ENCODE assay signal across 21 cellular contexts in the genomic region with DNA sequence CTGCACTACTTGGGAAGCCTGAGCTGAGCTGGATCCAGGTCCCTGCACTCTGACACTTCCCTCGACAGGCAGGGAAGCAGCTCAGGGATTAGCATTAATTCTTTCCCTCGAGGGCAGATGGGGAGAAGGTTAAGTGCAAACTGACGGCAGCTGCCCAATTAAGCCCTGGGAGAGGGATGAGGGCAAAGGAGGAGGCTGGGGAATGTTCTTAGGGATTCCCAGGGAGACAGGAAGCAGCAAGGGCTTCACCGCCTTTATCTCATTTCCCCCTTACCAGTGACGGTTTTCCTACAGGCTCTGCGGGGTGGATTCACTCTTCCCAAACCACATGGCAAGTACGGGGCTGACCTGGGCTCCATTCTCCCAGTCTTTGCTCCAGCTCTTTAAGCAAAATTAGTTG.
DNase-seq lines count a peak whose midpoint lies in the region; ATAC-seq, FAIRE-seq and TF ChIP-seq lines count a peak whose summit lies in the region.
"Had no signal": no experiment of that assay in that cellular context is flagged by ENCODE, and none has a peak within 500 bp of the region (broad histone marks: within the 10 kb centered on the region; RNA-seq: fewer than 3 reads in every experiment).

No MANE protein-coding gene starts in this region.

- H3K36me3 Mint-ChIP-seq in mesothelial cell of epicardium, result no peaks in the 10 kb centered on the region
- no peaks in the 10 kb centered on the region for H3K36me3 Mint-ChIP-seq in activated T-helper 2 cell treated with anti-CD3 and anti-CD28 coated beads, Interferon-gamma antibody, Interleukin-2, Interleukin-4, amounts not matched to agents 10 μg/mL and 5 μg/mL and 100 μg/mL, durations not matched to agents 14 hours and 24 hours and 36 hours (ENCODE audit: low read depth)

- peaks cover 53% of the 10 kb centered on the region for H3K4me1 Mint-ChIP-seq in mesothelial cell of epicardium
- peaks cover under 1% of the 10 kb centered on the region for H3K4me1 Mint-ChIP-seq in activated T-helper 2 cell treated with anti-CD3 and anti-CD28 coated beads, Interferon-gamma antibody, Interleukin-2, Interleukin-4, amounts not matched to agents 10 μg/mL and 5 μg/mL and 100 μg/mL, durations not matched to agents 14 hours and 24 hours and 36 hours (ENCODE audit: low read depth)

- H3K27me3 Mint-ChIP-seq in mesothelial cell of epicardium (ENCODE audit: low read depth), result peaks cover 21% of the 10 kb centered on the region
- peaks cover 11% of the 10 kb centered on the region for H3K27me3 Mint-ChIP-seq in activated T-helper 2 cell treated with anti-CD3 and anti-CD28 coated beads, Interferon-gamma antibody, Interleukin-2, Interleukin-4, amounts not matched to agents 10 μg/mL and 5 μg/mL and 100 μg/mL, durations not matched to agents 14 hours and 24 hours and 36 hours (ENCODE audit: low read depth)
- H3K27me3 Mint-ChIP-seq: IgD-negative memory B cell had no signal

- no peaks in the 10 kb centered on the region for H3K9me3 Mint-ChIP-seq in mesothelial cell of epicardium
- no peaks in the 10 kb centered on the region for H3K9me3 Mint-ChIP-seq in activated T-helper 2 cell treated with anti-CD3 and anti-CD28 coated beads, Interferon-gamma antibody, Interleukin-2, Interleukin-4, amounts not matched to agents 10 μg/mL and 5 μg/mL and 100 μg/mL, durations not matched to agents 14 hours and 24 hours and 36 hours

- DNase-seq in D721Med (ENCODE audit: insufficient read length, low spot score), result peak; percentile 95
- DNase-seq in LHCN-M2 (ENCODE audit: low read depth), result peak; percentile 3
- DNase-seq in choroid plexus epithelial cell (ENCODE audit: low read depth), result peak; percentile 16
- DNase-seq in mesothelial cell of epicardium (ENCODE audit: low spot score in 2 of 2, unreplicated experiment in 2 of 2), result no peak
- no peak for DNase-seq in GM12891 (ENCODE audit: insufficient read length, low spot score)
- no peak for DNase-seq in activated T-helper 2 cell treated with anti-CD3 and anti-CD28 coated beads, Interferon-gamma antibody, Interleukin-2, Interleukin-4, amounts not matched to agents 10 μg/mL and 5 μg/mL and 100 μg/mL, durations not matched to agents 14 hours and 24 hours and 36 hours (ENCODE audit: low spot score)
- DNase-seq: activated CD8-positive, alpha-beta T cell treated with anti-CD3 and anti-CD28 coated beads, Interleukin-2, amount 10 ng/mL, durations not matched to agents 7 days and 5 days; activated effector memory CD4-positive, alpha-beta T cell treated with Interleukin-2 at 50 U/mL for 16 hours; dorsolateral prefrontal cortex; mucosa of descending colon; NCI-H1436; NCI-H510A treated with DMSO at 0.1 percent for 48 hours; psoas muscle; RPMI8226; T1000; transverse colon had no signal

- FAIRE-seq in D721Med (lab: Jason Lieb, UNC) (peak; percentile 90), GM12891 (lab: Jason Lieb, UNC) (no peak)
- FAIRE-seq: astrocyte had no signal

- no peak overlapping the region for H3K4me3 ChIP-seq in choroid plexus epithelial cell (ENCODE audit: low read depth, low read length)
- H3K4me3 ChIP-seq: dorsolateral prefrontal cortex, mucosa of descending colon, psoas muscle, transverse colon had no signal

- intact Hi-C loops in activated T-helper 2 cell treated with anti-CD3 and anti-CD28 coated beads, Interferon-gamma antibody, Interleukin-2, Interleukin-4, amounts not matched to agents 10 μg/mL and 5 μg/mL and 100 μg/mL, durations not matched to agents 14 hours and 24 hours and 36 hours (cut with micrococcal nuclease), result no loop called here

- TF ChIP-seq POLR2A in GM12891 (IDR thresholded peaks at IDR 0.05; ENCODE audit: low read depth, low read length), result no peak

- TF ChIP-seq CTCF in D721Med (IDR thresholded peaks at IDR 0.05; ENCODE audit: insufficient read depth, missing control alignments), result no peak
- no peak for TF ChIP-seq CTCF in choroid plexus epithelial cell (conservative IDR thresholded peaks at IDR 0.05; ENCODE audit: low read depth, low read length)
- no peak for TF ChIP-seq CTCF in mesothelial cell of epicardium (IDR thresholded peaks at IDR 0.05; ENCODE audit: unreplicated experiment)

- H3K4me3 Mint-ChIP-seq in mesothelial cell of epicardium, result no peak overlapping the region
- H3K4me3 Mint-ChIP-seq in activated T-helper 2 cell treated with anti-CD3 and anti-CD28 coated beads, Interferon-gamma antibody, Interleukin-2, Interleukin-4, amounts not matched to agents 10 μg/mL and 5 μg/mL and 100 μg/mL, durations not matched to agents 14 hours and 24 hours and 36 hours (ENCODE audit: low read depth), result no peak overlapping the region
- H3K4me3 Mint-ChIP-seq: activated CD8-positive, alpha-beta T cell treated with anti-CD3 and anti-CD28 coated beads, Interleukin-2, amount 10 ng/mL, durations not matched to agents 7 days and 5 days; B cell had no signal

- peak overlapping the region; percentile 39 for H3K27ac Mint-ChIP-seq in mesothelial cell of epicardium
- H3K27ac Mint-ChIP-seq in activated T-helper 2 cell treated with anti-CD3 and anti-CD28 coated beads, Interferon-gamma antibody, Interleukin-2, Interleukin-4, amounts not matched to agents 10 μg/mL and 5 μg/mL and 100 μg/mL, durations not matched to agents 14 hours and 24 hours and 36 hours, result no peak overlapping the region
- H3K27ac Mint-ChIP-seq: activated CD8-positive, alpha-beta T cell treated with anti-CD3 and anti-CD28 coated beads, Interleukin-2, amount 10 ng/mL, durations not matched to agents 7 days and 5 days; B cell; IgD-negative memory B cell had no signal

- ATAC-seq in HG03460 (IDR thresholded peaks at IDR 0.05; ENCODE audit: unreplicated experiment) (no peak), HG02571 (IDR thresholded peaks at IDR 0.05; ENCODE audit: unreplicated experiment) (no peak)
- ATAC-seq: activated CD8-positive, alpha-beta T cell treated with anti-CD3 and anti-CD28 coated beads, Interleukin-2, amount 10 ng/mL, durations not matched to agents 7 days and 5 days; mucosa of descending colon had no signal

TF ChIP-seq in GM12891, 5 proteins besides CTCF, POLR2A, EP300 and RAD21:
- TF ChIP-seq SPI1 (IDR thresholded peaks at IDR 0.05; ENCODE audit: low read depth, low read length) (no peak), POLR2AphosphoS5 (IDR thresholded peaks at IDR 0.05; ENCODE audit: low read depth, low read length) (no peak), PAX5 (IDR thresholded peaks at IDR 0.05; ENCODE audit: insufficient read depth, low read length, severe bottlenecking) (no peak), TAF1 (IDR thresholded peaks at IDR 0.05; ENCODE audit: low read depth, low read length) (no peak), POU2F2 (IDR thresholded peaks at IDR 0.05; ENCODE audit: low read depth, low read length) (no peak)
TF ChIP-seq in GM12891: peak in this region for 0.

Comparison
In these comparisons a context has a peak if more than half of its experiments do, and no peak if none do; other contexts are left out.
1. DNase-seq: peak in D721Med (single experiment), LHCN-M2 (single experiment) and choroid plexus epithelial cell (single experiment); none in mesothelial cell of epicardium (0 of 2), GM12891 (single experiment) and activated T-helper 2 cell treated with anti-CD3 and anti-CD28 coated beads, Interferon-gamma antibody, Interleukin-2, Interleukin-4, amounts not matched to agents 10 μg/mL and 5 μg/mL and 100 μg/mL, durations not matched to agents 14 hours and 24 hours and 36 hours (single experiment).